In the genomic region with DNA sequence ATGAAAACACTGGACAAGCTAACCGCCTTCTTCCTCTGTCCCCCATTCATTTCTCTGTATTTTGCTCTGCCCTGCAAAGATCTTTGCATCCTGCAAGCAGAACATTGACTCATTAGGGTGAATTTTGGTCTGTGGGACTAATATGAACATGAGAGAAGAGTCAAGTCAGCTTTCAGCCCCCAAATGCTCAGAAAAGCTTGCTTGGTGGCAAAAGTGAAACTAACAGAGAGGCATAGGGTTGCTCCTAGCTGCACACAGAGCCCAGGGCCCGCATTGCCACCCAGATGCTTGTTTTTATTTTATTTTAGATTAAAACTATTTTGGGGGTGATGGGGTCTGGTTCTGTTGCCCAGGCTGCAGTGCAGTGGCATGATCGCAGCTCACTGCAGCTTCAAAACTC, we compare ENCODE assay signal across 27 cellular contexts.
DNase-seq lines count a peak whose midpoint lies in the region; ATAC-seq and TF ChIP-seq lines count a peak whose summit lies in the region.
"Had no signal": no experiment of that assay in that cellular context is flagged by ENCODE, and none has a peak within 500 bp of the region (broad histone marks: within the 10 kb centered on the region; RNA-seq: fewer than 3 reads in every experiment).

No MANE protein-coding gene starts in this region.

- H3K79me2 ChIP-seq in ACC112 (ENCODE audit: control insufficient read depth, insufficient read depth, low read length, unreplicated experiment), result no peaks in the 10 kb centered on the region

- WGBS in IMR-90 (ENCODE audit: extremely low coverage in 2 of 2, insufficient read length in 1 of 2), 2 experiments, result no CpG with 5 or more reads among the region's 3 CpGs

- no peak overlapping the region for H2BK120ac ChIP-seq in IMR-90 (ENCODE audit: low read depth, low read length)

- H2AFZ ChIP-seq in ACC112 (ENCODE audit: low read length, unreplicated experiment), result peak overlapping the region; percentile 65
- H2AFZ ChIP-seq in IMR-90 (replicated peaks; ENCODE audit: low read length, poor library complexity), result peak overlapping the region; percentile 13

- ATAC-seq in IMR-90 (ENCODE audit: low read depth) (peak; percentile 60), GM18520 (IDR thresholded peaks at IDR 0.05; ENCODE audit: unreplicated experiment) (no peak)
- ATAC-seq: body of pancreas, esophagus mucosa, natural killer cell, pancreas, right cardiac atrium, T-helper 17 cell had no signal

- intact Hi-C loops in IMR-90 (cut with micrococcal nuclease), result no loop called here

- H2BK15ac ChIP-seq in IMR-90 (ENCODE audit: low read depth, low read length), result peak overlapping the region; percentile 27; the same call in 1 of the 3 replicates

- TF ChIP-seq POLR2A in IMR-90 (IDR thresholded peaks at IDR 0.05; ENCODE audit: low read depth, low read length), result no peak

- no TSS peak for BruUV-seq in IMR-90 (replicated peaks; lab: Mats Ljungman, UMichigan)

- no peak overlapping the region for H2BK5ac ChIP-seq in IMR-90 (ENCODE audit: low read depth, low read length, poor library complexity, severe bottlenecking)

- no peaks in the 10 kb centered on the region for H3K79me1 ChIP-seq in IMR-90 (ENCODE audit: low read depth in 1 of 2, low read length in 2 of 2)

- no peak for TF ChIP-seq RAD21 in IMR-90 (IDR thresholded peaks at IDR 0.05; ENCODE audit: low read length)

- 0 out of 2 replicates have a peak, but pooled peaks cover 3% of the 10 kb centered on the region for H3K9me3 ChIP-seq in IMR-90 (ENCODE audit: control insufficient read depth, insufficient read depth, low read length)
- H3K9me3 ChIP-seq: body of pancreas, pancreas, stomach, upper lobe of left lung had no signal

- peak; percentile 8 for DNase-seq in IMR-90
- peak; percentile 21 for DNase-seq in iris pigment epithelial cell (ENCODE audit: low read depth)
- no peak for DNase-seq in substantia nigra (lab: John Stamatoyannopoulos, UW)
- DNase-seq in NCI-H1930 (lab: John Stamatoyannopoulos, UW), result no peak
- no peak for DNase-seq in DMS53 (lab: John Stamatoyannopoulos, UW)
- DNase-seq: ACHN; activated CD4-positive, alpha-beta T cell treated with anti-CD3 and anti-CD28 coated beads, Interleukin-2, amount 10 ng/mL, durations not matched to agents 7 days and 5 days; activated CD8-positive, alpha-beta memory T cell treated with anti-CD3 and anti-CD28 coated beads, Interleukin-2, amount 50 U/mL, for 4 hours; activated naive CD8-positive, alpha-beta T cell treated with anti-CD3 and anti-CD28 coated beads, Interleukin-2, amount 10 ng/mL, durations not matched to agents 7 days and 5 days; body of pancreas; DMS 273 treated with DMSO at 0.1 percent for 48 hours; effector memory CD4-positive, alpha-beta T cell; GF-D8; natural killer cell; NCI-H1092 treated with DMSO at 0.1 percent for 48 hours; NCI-H2029 treated with DMSO at 0.1 percent for 48 hours; NCI-H345; pancreas; right cardiac atrium; stomach; T-helper 17 cell; upper lobe of left lung had no signal

- no peak overlapping the region for H3K18ac ChIP-seq in IMR-90 (ENCODE audit: low read depth, low read length)

- no peak overlapping the region for H3K23ac ChIP-seq in IMR-90 (ENCODE audit: low read depth, low read length)

- dilution Hi-C loops in IMR-90 (cut with HindIII; ENCODE audit: low sequenced_read_pairs, unreplicated experiment), result no loop called here

- H3K27me3 ChIP-seq in ACC112 (ENCODE audit: insufficient read depth, low read length) (peaks cover 17% of the 10 kb centered on the region), IMR-90 (ENCODE audit: control insufficient read depth, insufficient read depth, low read length) (peaks cover 19% of the 10 kb centered on the region)
- H3K27me3 ChIP-seq: body of pancreas, pancreas, upper lobe of left lung had no signal

- no peak overlapping the region for H2AK9ac ChIP-seq in IMR-90 (replicated peaks; ENCODE audit: low read depth, low read length, poor library complexity)

- CTCF ChIA-PET in IMR-90 (lab: Yijun Ruan, JAX), result interaction anchor here (1.0 to 1.1 kb wide), 3 partner anchors 15 to 536 kb away, joined by 3 to 4 read pairs (median 4); no protein-coding TSS in a partner anchor

- no peaks in the 10 kb centered on the region for H4K20me1 ChIP-seq in IMR-90 (ENCODE audit: insufficient read depth, low read length)

- in situ Hi-C loops in IMR-90 (cut with MboI; ENCODE audit: low sequenced_read_pairs), result no loop called here

- H3K14ac ChIP-seq in IMR-90 (replicated peaks; ENCODE audit: low read depth, low read length), result peak overlapping the region; percentile 19; the same call in 1 of the 2 replicates

- peak overlapping the region; percentile 12 to 44; a peak in 2 of 4 replicates for H4K8ac ChIP-seq in IMR-90 (ENCODE audit: low read depth in 2 of 2, low read length in 2 of 2)

- H3K4ac ChIP-seq in IMR-90 (ENCODE audit: low read depth, low read length), result no peak overlapping the region

- H3K9ac ChIP-seq in IMR-90 (ENCODE audit: low read depth, low read length), result no peak overlapping the region

- no peak overlapping the region for H4K5ac ChIP-seq in IMR-90 (ENCODE audit: low read depth, low read length)

- H3K4me1 ChIP-seq in ACC112 (ENCODE audit: control insufficient read depth, insufficient read depth, low read length, unreplicated experiment) (no peaks in the 10 kb centered on the region), IMR-90 (ENCODE audit: control insufficient read depth, insufficient read depth, low read length) (peaks cover 5% of the 10 kb centered on the region; the same call in 1 of the 2 replicates)
- H3K4me1 ChIP-seq: body of pancreas, pancreas, stomach, upper lobe of left lung had no signal

- H3K27ac ChIP-seq in ACC112 (ENCODE audit: low read depth, low read length), result no peak overlapping the region
- no peak overlapping the region for H3K27ac ChIP-seq in IMR-90 (ENCODE audit: insufficient read depth, low read length)
- H3K27ac ChIP-seq in substantia nigra (ENCODE audit: low read depth, low read length, poor library complexity, severe bottlenecking), result no peak overlapping the region
- H3K27ac ChIP-seq: body of pancreas, C4-2B, pancreas, stomach, upper lobe of left lung had no signal

- H3K4me2 ChIP-seq in IMR-90 (ENCODE audit: low read depth, low read length), result peak overlapping the region; percentile 83

- H4K91ac ChIP-seq in IMR-90 (ENCODE audit: insufficient read depth, low read depth, low read length), result no peak overlapping the region

- H3K9me1 ChIP-seq in IMR-90 (ENCODE audit: insufficient read depth, low read length), result 0 out of 2 replicates have a peak, but pooled peaks cover under 1% of the 10 kb centered on the region

- H2BK20ac ChIP-seq in IMR-90 (ENCODE audit: low read depth, low read length), result no peak overlapping the region

- TF ChIP-seq CTCF in IMR-90 (conservative IDR thresholded peaks at IDR 0.05; ENCODE audit: low read depth, low read length) (no peak), WI38 (IDR thresholded peaks at IDR 0.05; ENCODE audit: low read depth, low read length) (no peak)

- H3K56ac ChIP-seq in IMR-90 (ENCODE audit: extremely low read depth, insufficient read depth, low read length), result no peak overlapping the region

- peak overlapping the region; percentile 50 for H3K4me3 ChIP-seq in ACC112 (ENCODE audit: low read depth, low read length)
- H3K4me3 ChIP-seq in IMR-90 (ENCODE audit: insufficient read depth, low read depth, low read length), result peak overlapping the region; percentile 24; the same call in 1 of the 2 replicates
- peak overlapping the region; percentile 25 for H3K4me3 ChIP-seq in WI38 (ENCODE audit: low read depth, low read length)
- H3K4me3 ChIP-seq: body of pancreas, pancreas, stomach, upper lobe of left lung had no signal

- no peak overlapping the region for H2AK5ac ChIP-seq in IMR-90 (ENCODE audit: low read depth, low read length)

- H3K36me3 ChIP-seq in ACC112 (ENCODE audit: insufficient read depth, low read length), result no peaks in the 10 kb centered on the region
- H3K36me3 ChIP-seq in IMR-90 (ENCODE audit: control insufficient read depth, insufficient read depth, low read length), result no peaks in the 10 kb centered on the region
- H3K36me3 ChIP-seq: pancreas, stomach, upper lobe of left lung had no signal

- POLR2A ChIA-PET in IMR-90 (lab: Charles Lee; ENCODE audit: unreplicated experiment), result no interaction called here

TF ChIP-seq in IMR-90, 13 proteins besides CTCF, POLR2A, EP300 and RAD21:
- TF ChIP-seq NFE2L2 (IDR thresholded peaks at IDR 0.05; ENCODE audit: low read depth, low read length) (no peak), USF2 (IDR thresholded peaks at IDR 0.05; ENCODE audit: low read depth, low read length) (no peak)

Comparison
In these comparisons a context has a peak if more than half of its experiments do, and no peak if none do; other contexts are left out.
1. DNase-seq: peak in IMR-90 (single experiment) and iris pigment epithelial cell (single experiment); none in substantia nigra (0 of 49), NCI-H1930 (0 of 2) and DMS53 (single experiment).
2. Peak in every context shown above with its lines, with median percentiles within 50 percentile points of each other: H3K4me3 ChIP-seq.